1 cellular context compared by ENCODE assay signal in the genomic region with DNA sequence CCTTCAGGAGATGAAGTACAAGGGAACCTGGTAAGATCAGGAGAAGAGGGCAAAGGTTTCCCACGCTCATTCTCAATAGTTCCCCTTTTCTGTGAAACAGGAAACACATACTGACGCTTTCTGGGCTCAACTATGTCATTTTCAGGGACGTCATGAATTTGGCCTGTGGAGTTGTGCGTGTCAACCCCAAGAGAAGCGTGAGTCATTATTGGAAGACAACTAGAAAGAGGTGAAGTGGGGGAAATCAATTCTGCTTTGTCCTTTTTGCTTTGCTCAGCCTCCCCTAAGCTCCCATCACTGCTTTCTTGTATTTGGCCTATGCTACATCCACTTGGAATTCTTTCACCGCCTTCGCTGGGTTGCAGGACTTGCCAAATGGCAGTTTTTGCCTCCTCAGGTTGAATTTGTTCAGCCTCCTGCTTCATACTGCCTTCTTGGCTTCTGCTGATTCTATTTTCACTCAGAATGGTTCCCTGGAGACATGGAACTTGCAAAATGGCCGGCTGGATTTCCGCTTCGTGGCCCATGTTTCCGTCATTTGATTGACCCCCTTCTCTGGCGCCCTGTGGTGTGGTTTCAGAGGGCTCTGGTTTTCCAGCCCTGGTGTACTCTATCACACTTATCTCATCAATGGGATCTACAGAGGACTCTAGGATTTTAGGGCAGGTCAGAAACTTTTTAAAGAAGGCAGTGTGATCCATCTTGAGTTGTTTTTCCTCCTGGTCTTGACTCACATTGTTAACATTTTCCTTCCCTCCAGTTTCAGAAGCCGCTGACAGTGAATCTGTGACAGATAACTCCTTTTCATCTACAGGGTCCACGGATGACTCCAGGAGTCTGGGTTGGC.
TF ChIP-seq lines count a peak whose summit lies in the region.

No MANE protein-coding gene starts in this region.

TF ChIP-seq in SK-N-SH treated with all-trans-retinoic acid at 6 μM for 48 hours, 23 proteins besides CTCF, POLR2A, EP300 and RAD21 (continued from another document):
- TF ChIP-seq, protein P1, sequence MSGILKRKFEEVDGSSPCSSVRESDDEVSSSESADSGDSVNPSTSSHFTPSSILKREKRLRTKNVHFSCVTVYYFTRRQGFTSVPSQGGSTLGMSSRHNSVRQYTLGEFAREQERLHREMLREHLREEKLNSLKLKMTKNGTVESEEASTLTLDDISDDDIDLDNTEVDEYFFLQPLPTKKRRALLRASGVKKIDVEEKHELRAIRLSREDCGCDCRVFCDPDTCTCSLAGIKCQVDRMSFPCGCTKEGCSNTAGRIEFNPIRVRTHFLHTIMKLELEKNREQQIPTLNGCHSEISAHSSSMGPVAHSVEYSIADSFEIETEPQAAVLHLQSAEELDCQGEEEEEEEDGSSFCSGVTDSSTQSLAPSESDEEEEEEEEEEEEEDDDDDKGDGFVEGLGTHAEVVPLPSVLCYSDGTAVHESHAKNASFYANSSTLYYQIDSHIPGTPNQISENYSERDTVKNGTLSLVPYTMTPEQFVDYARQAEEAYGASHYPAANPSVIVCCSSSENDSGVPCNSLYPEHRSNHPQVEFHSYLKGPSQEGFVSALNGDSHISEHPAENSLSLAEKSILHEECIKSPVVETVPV (CRISPR knock-in tag; IDR thresholded peaks at IDR 0.05): no peak
- no peak for TF ChIP-seq ZNF70 (CRISPR knock-in tag; IDR thresholded peaks at IDR 0.05)
- TF ChIP-seq ISL1 (CRISPR knock-in tag; IDR thresholded peaks at IDR 0.05): no peak
- no peak for TF ChIP-seq ZNF565 (CRISPR knock-in tag; conservative IDR thresholded peaks at IDR 0.05; ENCODE audit: low read depth)
- no peak for TF ChIP-seq CSDC2 (CRISPR knock-in tag; IDR thresholded peaks at IDR 0.05)
- no peak for TF ChIP-seq RARB (CRISPR knock-in tag; IDR thresholded peaks at IDR 0.05)
- no peak for TF ChIP-seq TCF4 (CRISPR knock-in tag; IDR thresholded peaks at IDR 0.05; ENCODE audit: borderline replicate concordance)
- TF ChIP-seq PPARA (CRISPR knock-in tag; IDR thresholded peaks at IDR 0.05; ENCODE audit: borderline replicate concordance): no peak
TF ChIP-seq in SK-N-SH treated with all-trans-retinoic acid at 6 μM for 48 hours: peak in this region for 0.
